In genomic region chr2:60581461-60582282, GRCh38 we compare ENCODE assay signal across 8 cellular contexts. TPM values are rescaled to one million over a fixed set of nuclear protein-coding genes. Genes with fewer than 3 reads are reported as not detected.
DNase-seq lines count a peak whose midpoint lies in the region; ATAC-seq and TF ChIP-seq lines count a peak whose summit lies in the region.

No MANE protein-coding gene starts in this region.

- H3K4me1 ChIP-seq in DND-41 (ENCODE audit: insufficient read depth, low read length), result peaks cover 7% of the 10 kb centered on the region
- H3K4me1 ChIP-seq in uterus, result no peaks in the 10 kb centered on the region

- TF ChIP-seq POLR2A in uterus (IDR thresholded peaks at IDR 0.05), result no peak

- no peak overlapping the region for H3K27ac ChIP-seq in DND-41 (ENCODE audit: low read length)
- H3K27ac ChIP-seq in uterus, result no peak overlapping the region

- peak; percentile 80 for TF ChIP-seq CTCF in DND-41 (IDR thresholded peaks at IDR 0.05; ENCODE audit: borderline replicate concordance, extremely low read depth, low read length, poor library complexity, severe bottlenecking)
- TF ChIP-seq CTCF in progenitor cell of endocrine pancreas (IDR thresholded peaks at IDR 0.05; ENCODE audit: unreplicated experiment), result peak; percentile 99
- peak; percentile 61 to 89 (median 84) for TF ChIP-seq CTCF in uterus (IDR thresholded peaks at IDR 0.05)

- H3K4me3 ChIP-seq in DND-41 (ENCODE audit: low read depth in 1 of 2, low read length in 2 of 2) (peak overlapping the region in 1 of 2 experiments; percentile 35; a peak in 1 of 4 replicates), uterus (peak overlapping the region in 1 of 2 donors; percentile 17)

- H3K27me3 Mint-ChIP-seq in activated naive CD8-positive, alpha-beta T cell treated with anti-CD3 and anti-CD28 coated beads, Interleukin-2, amount 10 ng/mL, durations not matched to agents 7 days and 5 days, result peaks cover 43% of the 10 kb centered on the region
- peaks cover 43% of the 10 kb centered on the region for H3K27me3 Mint-ChIP-seq in progenitor cell of endocrine pancreas

- POLR2A ChIA-PET in activated naive CD8-positive, alpha-beta T cell treated with anti-CD3 and anti-CD28 coated beads, Interleukin-2, amount 10 ng/mL, durations not matched to agents 7 days and 5 days (lab: Charles Lee), result no interaction called here

- ATAC-seq in DND-41 (ENCODE audit: insufficient read depth, low read depth) (peak; percentile 95), GM21515 (IDR thresholded peaks at IDR 0.05; ENCODE audit: unreplicated experiment) (peak; percentile 97), left cardiac atrium (peak; percentile 93 to 95)
- peak; percentile 89 for ATAC-seq in activated naive CD8-positive, alpha-beta T cell treated with anti-CD3 and anti-CD28 coated beads, Interleukin-2, amount 10 ng/mL, durations not matched to agents 7 days and 5 days (ENCODE audit: low read depth)

- H3K27ac Mint-ChIP-seq in activated naive CD8-positive, alpha-beta T cell treated with anti-CD3 and anti-CD28 coated beads, Interleukin-2, amount 10 ng/mL, durations not matched to agents 7 days and 5 days, result no peak overlapping the region
- H3K27ac Mint-ChIP-seq in progenitor cell of endocrine pancreas, result peak overlapping the region; percentile 67

- peak; percentile 70 for DNase-seq in DND-41
- DNase-seq in HuH-7 (ENCODE audit: low spot score), result peak; percentile 84
- peak; percentile 59 for DNase-seq in SK-MEL-5 (ENCODE audit: low read depth, low spot score)
- peak; percentile 86 for DNase-seq in activated naive CD8-positive, alpha-beta T cell treated with anti-CD3 and anti-CD28 coated beads, Interleukin-2, amount 10 ng/mL, durations not matched to agents 7 days and 5 days
- DNase-seq in left cardiac atrium, result peak; percentile 64
- DNase-seq in progenitor cell of endocrine pancreas (ENCODE audit: low spot score, unreplicated experiment), result peak; percentile 77
- DNase-seq in uterus, result peak in 1 of 2 donors; percentile 50

- H3K36me3 ChIP-seq in DND-41 (ENCODE audit: insufficient read depth, low read length), result no peaks in the 10 kb centered on the region
- no peaks in the 10 kb centered on the region for H3K36me3 ChIP-seq in uterus

- H3K4me3 Mint-ChIP-seq in activated naive CD8-positive, alpha-beta T cell treated with anti-CD3 and anti-CD28 coated beads, Interleukin-2, amount 10 ng/mL, durations not matched to agents 7 days and 5 days, result no peak overlapping the region
- H3K4me3 Mint-ChIP-seq in progenitor cell of endocrine pancreas (ENCODE audit: low read depth), result peak overlapping the region; percentile 71

- peak overlapping the region; percentile 49 for H3K4me2 ChIP-seq in DND-41 (ENCODE audit: insufficient read depth, low read length)

- no peak overlapping the region for H3K9ac ChIP-seq in DND-41 (ENCODE audit: low read depth, low read length)

- no peaks in the 10 kb centered on the region for H4K20me1 ChIP-seq in DND-41 (ENCODE audit: insufficient read depth, low read length)

- no peaks in the 10 kb centered on the region for H3K4me1 Mint-ChIP-seq in activated naive CD8-positive, alpha-beta T cell treated with anti-CD3 and anti-CD28 coated beads, Interleukin-2, amount 10 ng/mL, durations not matched to agents 7 days and 5 days
- peaks cover 3% of the 10 kb centered on the region for H3K4me1 Mint-ChIP-seq in progenitor cell of endocrine pancreas (ENCODE audit: low read depth)

- intact Hi-C loops in left cardiac atrium (cut with DNase I) (loop anchor here in 1 of 2 donors (10.0 kb wide), 1 partner anchor 1817 kb away; no protein-coding TSS in a partner anchor), uterus (cut with DNase I; ENCODE audit: low total_unique reads) (no loop called here)

- H3K9me3 ChIP-seq in DND-41 (ENCODE audit: insufficient read depth, low read length, severe bottlenecking) (no peaks in the 10 kb centered on the region), uterus (no peaks in the 10 kb centered on the region)

- peaks cover 12% of the 10 kb centered on the region for H3K27me3 ChIP-seq in DND-41 (ENCODE audit: insufficient read depth, low read length, poor library complexity)
- peaks cover 0 to 4% of the 10 kb centered on the region in 2 donors for H3K27me3 ChIP-seq in uterus

- H3K36me3 Mint-ChIP-seq in activated naive CD8-positive, alpha-beta T cell treated with anti-CD3 and anti-CD28 coated beads, Interleukin-2, amount 10 ng/mL, durations not matched to agents 7 days and 5 days, result no peaks in the 10 kb centered on the region
- H3K36me3 Mint-ChIP-seq in progenitor cell of endocrine pancreas (ENCODE audit: insufficient read depth), result no peaks in the 10 kb centered on the region

- no peaks in the 10 kb centered on the region for H3K9me3 Mint-ChIP-seq in activated naive CD8-positive, alpha-beta T cell treated with anti-CD3 and anti-CD28 coated beads, Interleukin-2, amount 10 ng/mL, durations not matched to agents 7 days and 5 days
- no peaks in the 10 kb centered on the region for H3K9me3 Mint-ChIP-seq in progenitor cell of endocrine pancreas (ENCODE audit: low read depth)

- H2AFZ ChIP-seq in DND-41 (ENCODE audit: low read depth, low read length), result 0 out of 2 replicates have a peak overlapping the region, but pooled peaks have one; percentile 54

- in situ Hi-C loops in SK-MEL-5 (cut with HindIII; ENCODE audit: low pct_unique_long_range_greater_than_20kb, low sequenced_read_pairs), result no loop called here

- H3K79me2 ChIP-seq in DND-41 (ENCODE audit: insufficient read depth, low read length), result no peaks in the 10 kb centered on the region

RNA-seq across cellular contexts. Expression of gene BCL11A, which starts 28.2 kb away (rescaled TPM):
- 3.1 and 4.7 TPM in 2 replicates for total RNA-seq in SK-MEL-5 (2014; rRNA removed; shearing (Covaris generic))
- 4.3 and 5.0 TPM in 2 replicates for polyA plus RNA-seq in SK-MEL-5 (2015; cell fraction: cytosol; rRNA removed)
- 6.9 and 8.2 TPM in 2 replicates for polyA plus RNA-seq in SK-MEL-5 (2015; cell fraction: nucleus; rRNA removed)
- under 1 TPM; 0.40 to 0.64 TPM for total RNA-seq in activated naive CD8-positive, alpha-beta T cell treated with anti-CD3 and anti-CD28 coated beads, Interleukin-2, amount 10 ng/mL, durations not matched to agents 7 days and 5 days
- total RNA-seq in left cardiac atrium (1 to 10 TPM; 4.5 to 4.7 TPM), progenitor cell of endocrine pancreas (46.2 and 47.9 TPM in 2 replicates), uterus (1 to 10 TPM; 1.5 to 8.8 (median 3.2) TPM)
